ENCODE assay signal across 8 cellular contexts in genomic region chr3:125915792-125916375, GRCh38. TPM values are rescaled to one million over a fixed set of nuclear protein-coding genes. Genes with fewer than 3 reads are reported as not detected.
DNase-seq lines count a peak whose midpoint lies in the region; ATAC-seq and TF ChIP-seq lines count a peak whose summit lies in the region.
"Not testable (repeated sequence)": the region's sequence is repeated elsewhere in the genome, so short reads cannot be mapped to it uniquely, and the experiment has no call there.

No MANE protein-coding gene starts in this region.

- H3K9ac ChIP-seq in PC-3 (ENCODE audit: low read length): peak overlapping the region; percentile 43; the same call in 1 of the 2 replicates
- H3K9ac ChIP-seq in mucosa of rectum (ENCODE audit: low read depth in 1 of 2, low read length in 2 of 2): peak overlapping the region in 1 of 2 donors; percentile 88

- peaks cover 19% of the 10 kb centered on the region for H3K36me3 Mint-ChIP-seq in activated T-cell treated with anti-CD3 and anti-CD28 coated beads, Interleukin-2, amount 50 U/mL, for 24 hours (ENCODE audit: low read depth)

- H3K9me3 Mint-ChIP-seq in activated T-cell treated with anti-CD3 and anti-CD28 coated beads, Interleukin-2, amount 50 U/mL, for 24 hours: not testable (repeated sequence)

- intact Hi-C loops in PC-3 (cut with micrococcal nuclease): loop anchor here (5.0 kb wide), 1 partner anchor 561 kb away; the partner anchor contains the start of gene ZXDC

- peaks cover 26% of the 10 kb centered on the region for H3K4me1 Mint-ChIP-seq in activated T-cell treated with anti-CD3 and anti-CD28 coated beads, Interleukin-2, amount 50 U/mL, for 24 hours (ENCODE audit: low read depth)

- not testable (repeated sequence) for H3K36me3 ChIP-seq in PC-3 (ENCODE audit: low read depth, low read length); mucosa of rectum (ENCODE audit: control insufficient read depth in 2 of 2, insufficient read depth in 2 of 2, low read length in 2 of 2)

- H3K27ac ChIP-seq in PC-3 (ENCODE audit: low read length): not testable (repeated sequence)
- peak overlapping the region; percentile 87 to 95 for H3K27ac ChIP-seq in mucosa of rectum (ENCODE audit: low read depth in 2 of 2, low read length in 2 of 2)

- DNase-seq in DMS114 treated with DMSO at 0.1 percent for 48 hours (lab: John Stamatoyannopoulos, UW; ENCODE audit: unreplicated experiment) (peak; percentile 97), KBM-7 (peak; percentile 99), PC-3 (peak; percentile 91), erythroblast (lab: John Stamatoyannopoulos, UW) (peak; percentile 99)
- DNase-seq in activated T-cell treated with anti-CD3 and anti-CD28 coated beads, Interleukin-2, amount 50 U/mL, for 24 hours: peak; percentile 100
- peak; percentile 99 for DNase-seq in stimulated activated CD8-positive, alpha-beta memory T cell treated with anti-CD3 and anti-CD28 coated beads, Interleukin-4, amount 100 ng/mL, for 4 hours (ENCODE audit: low read depth in 2 of 2, low spot score in 1 of 2)

- TF ChIP-seq CTCF in PC-3 (conservative IDR thresholded peaks at IDR 0.05; ENCODE audit: low read depth, low read length): not testable (repeated sequence)

- H3K27me3 ChIP-seq in PC-3 (ENCODE audit: low read length); mucosa of rectum (ENCODE audit: control insufficient read depth in 2 of 2, insufficient read depth in 2 of 2, low read length in 2 of 2): not testable (repeated sequence)

- CTCF ChIA-PET in PC-3 (lab: Charles Lee): not testable (repeated sequence)

- H2AFZ ChIP-seq in PC-3 (ENCODE audit: low read length): peak overlapping the region; percentile 68; the same call in 1 of the 2 replicates

- not testable (repeated sequence) for H3K79me2 ChIP-seq in PC-3 (ENCODE audit: low read length)

- not testable (repeated sequence) for H4K20me1 ChIP-seq in PC-3 (ENCODE audit: low read length)

- H3K9me2 ChIP-seq in PC-3 (replicated peaks; ENCODE audit: low read length): not testable (repeated sequence)

- in situ Hi-C loops in KBM-7 (cut with MboI; ENCODE audit: low pct_unique_long_range_greater_than_20kb, low sequenced_read_pairs): not testable (repeated sequence)

- not testable (repeated sequence) for H3K9me3 ChIP-seq in PC-3 (ENCODE audit: low read length); mucosa of rectum (ENCODE audit: control insufficient read depth in 2 of 2, low read length in 2 of 2)

- peak overlapping the region; percentile 88 for H3K4me3 Mint-ChIP-seq in activated T-cell treated with anti-CD3 and anti-CD28 coated beads, Interleukin-2, amount 50 U/mL, for 24 hours

- H3K27ac Mint-ChIP-seq in activated T-cell treated with anti-CD3 and anti-CD28 coated beads, Interleukin-2, amount 50 U/mL, for 24 hours: peak overlapping the region; percentile 92

- peak overlapping the region; percentile 64 for H3K4me3 ChIP-seq in PC-3 (ENCODE audit: low read length)
- H3K4me3 ChIP-seq in mucosa of rectum (ENCODE audit: low read length in 2 of 2): peak overlapping the region; percentile 67 to 71

- H3F3A ChIP-seq in PC-3 (ENCODE audit: low read length, unreplicated experiment): not testable (repeated sequence)

- POLR2A ChIA-PET in PC-3 (lab: Charles Lee; ENCODE audit: unreplicated experiment): interaction anchor here (0.7 kb wide), 1 partner anchor 290 kb away, joined by 5 read pairs; no protein-coding TSS in a partner anchor

- BruUV-seq in PC-3 (replicated peaks; lab: Mats Ljungman, UMichigan): not testable (repeated sequence)

- ATAC-seq in GM21723 (IDR thresholded peaks at IDR 0.05; ENCODE audit: unreplicated experiment): peak; percentile 90
- ATAC-seq in PC-3: peak; percentile 75

- not testable (repeated sequence) for H3K4me1 ChIP-seq in PC-3 (ENCODE audit: insufficient read depth, low read length); mucosa of rectum (ENCODE audit: control insufficient read depth in 2 of 2, insufficient read depth in 2 of 2, low read length in 2 of 2)

- peak overlapping the region; percentile 80; the same call in 1 of the 2 replicates for H3K4me2 ChIP-seq in PC-3 (ENCODE audit: low read length)

- not testable (repeated sequence) for TF ChIP-seq POLR2A in erythroblast (IDR thresholded peaks at IDR 0.05; ENCODE audit: low read length)

- not testable (repeated sequence) for H3K27me3 Mint-ChIP-seq in activated T-cell treated with anti-CD3 and anti-CD28 coated beads, Interleukin-2, amount 50 U/mL, for 24 hours

RNA-seq across cellular contexts. Expression of gene ROPN1B, which starts 53.1 kb away (rescaled TPM):
- 0.18 TPM in 1 of 2 replicates, not detected in the other for total RNA-seq in PC-3 (2014; rRNA removed)
